In genomic region chr1:21069549-21069948, GRCh38 we compare ENCODE assay signal across 18 cellular contexts.
DNase-seq lines count a peak whose midpoint lies in the region; ATAC-seq and TF ChIP-seq lines count a peak whose summit lies in the region.
"Had no signal": no experiment of that assay in that cellular context is flagged by ENCODE, and none has a peak within 500 bp of the region (broad histone marks: within the 10 kb centered on the region; RNA-seq: fewer than 3 reads in every experiment).

No MANE protein-coding gene starts in this region.

- H3K9me1 ChIP-seq in IMR-90 (ENCODE audit: insufficient read depth, low read length) = peaks cover 5% of the 10 kb centered on the region; the same call in 1 of the 2 replicates

- DNase-seq in AG04450 (ENCODE audit: low read depth, low spot score) (peak; percentile 61), IMR-90 (peak; percentile 86), endothelial cell (ENCODE audit: low spot score) (no peak), mesothelial cell of epicardium (ENCODE audit: low spot score in 2 of 2, unreplicated experiment in 2 of 2) (no peak), GM20000 (ENCODE audit: low spot score) (no peak), H4 (ENCODE audit: low spot score) (no peak)
- DNase-seq in central memory CD4-positive, alpha-beta T cell = no peak
- DNase-seq: activated CD8-positive, alpha-beta memory T cell treated with anti-CD3 and anti-CD28 coated beads, Interleukin-2, amount 50 U/mL, for 48 hours; DMS79; heart left ventricle; NCI-H1417 treated with DMSO at 0.1 percent for 48 hours; NCI-H526; pancreas; SHP77; stimulated activated CD8-positive, alpha-beta memory T cell treated with anti-CD3 and anti-CD28 coated beads, Interleukin-4, amount 100 ng/mL, for 48 hours had no signal

- H2AFZ ChIP-seq in IMR-90 (replicated peaks; ENCODE audit: low read length, poor library complexity) = no peak overlapping the region

- peak overlapping the region; percentile 65; the same call in 1 of the 2 replicates for H3K4ac ChIP-seq in IMR-90 (ENCODE audit: low read depth, low read length)

- peak overlapping the region; percentile 54 for H3K14ac ChIP-seq in IMR-90 (replicated peaks; ENCODE audit: low read depth, low read length)

- H3K27me3 ChIP-seq in AG04450 (ENCODE audit: control insufficient read depth, insufficient read depth, low read length) = no peaks in the 10 kb centered on the region
- no peaks in the 10 kb centered on the region for H3K27me3 ChIP-seq in IMR-90 (ENCODE audit: control insufficient read depth, insufficient read depth, low read length)
- H3K27me3 ChIP-seq: heart left ventricle, pancreas had no signal

- H3K36me3 Mint-ChIP-seq in endothelial cell (ENCODE audit: low read depth, unreplicated experiment) = peaks cover 3% of the 10 kb centered on the region
- H3K36me3 Mint-ChIP-seq in mesothelial cell of epicardium = peaks cover 2% of the 10 kb centered on the region

- CTCF ChIA-PET in AG04450 (lab: Charles Lee) = interaction anchor here (0.9 kb wide), 1 partner anchor 126 kb away, joined by 3 read pairs; no protein-coding TSS in a partner anchor
- CTCF ChIA-PET in IMR-90 (lab: Yijun Ruan, JAX) = no interaction called here

- no peak for TF ChIP-seq POLR2A in IMR-90 (IDR thresholded peaks at IDR 0.05; ENCODE audit: low read depth, low read length)

- no peak overlapping the region for H4K5ac ChIP-seq in IMR-90 (ENCODE audit: low read depth, low read length)

- no peak overlapping the region for H3K4me3 ChIP-seq in AG04450 (ENCODE audit: low read depth, low read length)
- no peak overlapping the region for H3K4me3 ChIP-seq in IMR-90 (ENCODE audit: insufficient read depth, low read depth, low read length)
- H3K4me3 ChIP-seq: heart left ventricle, pancreas had no signal

- H4K91ac ChIP-seq in IMR-90 (ENCODE audit: insufficient read depth, low read depth, low read length) = no peak overlapping the region

- H3K27ac ChIP-seq in AG04450 (ENCODE audit: low read depth, low read length) (no peak overlapping the region), IMR-90 (ENCODE audit: insufficient read depth, low read length) (no peak overlapping the region)
- H3K27ac ChIP-seq: pancreas had no signal

- H3K18ac ChIP-seq in IMR-90 (ENCODE audit: low read depth, low read length) = peak overlapping the region; percentile 21; the same call in 1 of the 2 replicates

- H3K23ac ChIP-seq in IMR-90 (ENCODE audit: low read depth, low read length) = peak overlapping the region; percentile 84; the same call in 1 of the 2 replicates

- H3K27me3 Mint-ChIP-seq in endothelial cell (ENCODE audit: unreplicated experiment) (no peaks in the 10 kb centered on the region), mesothelial cell of epicardium (ENCODE audit: low read depth) (no peaks in the 10 kb centered on the region)
- H3K27me3 Mint-ChIP-seq: activated naive CD8-positive, alpha-beta T cell; dendritic cell treated with granulocyte-macrophage colony-stimulating factor and Interleukin-4, amounts not matched to agents 40 ng/mL and 50 ng/mL, for 4 days had no signal

- in situ Hi-C loops in IMR-90 (cut with MboI; ENCODE audit: low sequenced_read_pairs) = no loop called here

- intact Hi-C loops in IMR-90 (cut with micrococcal nuclease) = no loop called here

- H2BK15ac ChIP-seq in IMR-90 (ENCODE audit: low read depth, low read length) = no peak overlapping the region

- TF ChIP-seq CTCF in AG04450 (IDR thresholded peaks at IDR 0.05; ENCODE audit: low read depth, low read length) = no peak
- TF ChIP-seq CTCF in IMR-90 (conservative IDR thresholded peaks at IDR 0.05; ENCODE audit: low read depth, low read length) = no peak
- no peak for TF ChIP-seq CTCF in endothelial cell (IDR thresholded peaks at IDR 0.05; ENCODE audit: unreplicated experiment)
- no peak for TF ChIP-seq CTCF in mesothelial cell of epicardium (IDR thresholded peaks at IDR 0.05; ENCODE audit: unreplicated experiment)
- no peak for TF ChIP-seq CTCF in GM20000 (IDR thresholded peaks at IDR 0.05; ENCODE audit: extremely low read depth, missing control alignments)

- POLR2A ChIA-PET in AG04450 (lab: Yijun Ruan, JAX) = interaction anchor here (1.0 kb wide), 2 partner anchors 47 to 80 kb away, joined by 3 read pairs; no protein-coding TSS in a partner anchor
- POLR2A ChIA-PET in IMR-90 (lab: Charles Lee; ENCODE audit: unreplicated experiment) = interaction anchor here (0.6 kb wide), 2 partner anchors 102 to 377 kb away, joined by 4 to 5 read pairs; no protein-coding TSS in a partner anchor

- peaks cover 33 to 56% of the 10 kb centered on the region in 2 experiments for H3K79me1 ChIP-seq in IMR-90 (ENCODE audit: low read depth in 1 of 2, low read length in 2 of 2)

- no peak for TF ChIP-seq RAD21 in IMR-90 (IDR thresholded peaks at IDR 0.05; ENCODE audit: low read length)

- peaks cover 3% of the 10 kb centered on the region; the same call in 1 of the 2 replicates for H3K36me3 ChIP-seq in IMR-90 (ENCODE audit: control insufficient read depth, insufficient read depth, low read length)
- H3K36me3 ChIP-seq: pancreas had no signal

- H3K4me1 ChIP-seq in IMR-90 (ENCODE audit: control insufficient read depth, insufficient read depth, low read length) = peaks cover 1% of the 10 kb centered on the region; the same call in 1 of the 2 replicates
- H3K4me1 ChIP-seq: pancreas had no signal

- H3K9me3 Mint-ChIP-seq in endothelial cell (ENCODE audit: unreplicated experiment) (no peaks in the 10 kb centered on the region), mesothelial cell of epicardium (no peaks in the 10 kb centered on the region)
- H3K9me3 Mint-ChIP-seq: dendritic cell treated with granulocyte-macrophage colony-stimulating factor and Interleukin-4, amounts not matched to agents 40 ng/mL and 50 ng/mL, for 4 days had no signal

- ATAC-seq in IMR-90 (ENCODE audit: low read depth) (peak; percentile 91), GM18858 (IDR thresholded peaks at IDR 0.05; ENCODE audit: unreplicated experiment) (no peak)
- ATAC-seq: heart left ventricle had no signal

- no peak overlapping the region for H3K9ac ChIP-seq in IMR-90 (ENCODE audit: low read depth, low read length)

- peaks cover 13% of the 10 kb centered on the region; the same call in 1 of the 2 replicates for H4K20me1 ChIP-seq in IMR-90 (ENCODE audit: insufficient read depth, low read length)

- H3K9me3 ChIP-seq in AG04450 (ENCODE audit: control insufficient read depth, insufficient read depth, low read length) (no peaks in the 10 kb centered on the region), IMR-90 (ENCODE audit: control insufficient read depth, insufficient read depth, low read length) (no peaks in the 10 kb centered on the region)
- H3K9me3 ChIP-seq: heart left ventricle, pancreas had no signal

- no TSS peak for BruUV-seq in IMR-90 (replicated peaks; lab: Mats Ljungman, UMichigan)

- WGBS in IMR-90 (ENCODE audit: extremely low coverage in 2 of 2, insufficient read length in 1 of 2), 2 experiments = 6% methylated on average over 2 of the region's 4 CpGs; no CpG with 5 or more reads in 1 of the 2 experiments

- peak overlapping the region in 1 of 2 experiments; percentile 60; a peak in 2 of 4 replicates for H4K8ac ChIP-seq in IMR-90 (ENCODE audit: low read depth in 2 of 2, low read length in 2 of 2)

- no peak overlapping the region for H3K4me3 Mint-ChIP-seq in endothelial cell (ENCODE audit: unreplicated experiment)
- no peak overlapping the region for H3K4me3 Mint-ChIP-seq in mesothelial cell of epicardium
- H3K4me3 Mint-ChIP-seq: activated naive CD8-positive, alpha-beta T cell; dendritic cell treated with granulocyte-macrophage colony-stimulating factor and Interleukin-4, amounts not matched to agents 40 ng/mL and 50 ng/mL, for 4 days had no signal

- peak overlapping the region; percentile 80 for H2BK5ac ChIP-seq in IMR-90 (ENCODE audit: low read depth, low read length, poor library complexity, severe bottlenecking)

- peak overlapping the region; percentile 73; the same call in 1 of the 2 replicates for H2BK20ac ChIP-seq in IMR-90 (ENCODE audit: low read depth, low read length)

- H3K56ac ChIP-seq in IMR-90 (ENCODE audit: extremely low read depth, insufficient read depth, low read length) = no peak overlapping the region; the same call in 1 of the 2 replicates

- peak overlapping the region; percentile 74 for H2BK120ac ChIP-seq in IMR-90 (ENCODE audit: low read depth, low read length)

- peak overlapping the region; percentile 90 for H3K27ac Mint-ChIP-seq in endothelial cell (ENCODE audit: unreplicated experiment)
- H3K27ac Mint-ChIP-seq in mesothelial cell of epicardium = peak overlapping the region; percentile 80
- H3K27ac Mint-ChIP-seq: activated naive CD8-positive, alpha-beta T cell; dendritic cell treated with granulocyte-macrophage colony-stimulating factor and Interleukin-4, amounts not matched to agents 40 ng/mL and 50 ng/mL, for 4 days had no signal

- H2AK5ac ChIP-seq in IMR-90 (ENCODE audit: low read depth, low read length) = no peak overlapping the region

- peak overlapping the region; percentile 42; the same call in 1 of the 2 replicates for H3K4me2 ChIP-seq in IMR-90 (ENCODE audit: low read depth, low read length)

- no peak overlapping the region for H2AK9ac ChIP-seq in IMR-90 (replicated peaks; ENCODE audit: low read depth, low read length, poor library complexity)

- dilution Hi-C loops in IMR-90 (cut with HindIII; ENCODE audit: low sequenced_read_pairs, unreplicated experiment) = no loop called here

- peaks cover 8% of the 10 kb centered on the region for H3K4me1 Mint-ChIP-seq in endothelial cell (ENCODE audit: unreplicated experiment)
- peaks cover 12% of the 10 kb centered on the region for H3K4me1 Mint-ChIP-seq in mesothelial cell of epicardium

TF ChIP-seq in IMR-90, 13 proteins besides CTCF, POLR2A, EP300 and RAD21 (continues in another document):
- TF ChIP-seq MXI1 (IDR thresholded peaks at IDR 0.05; ENCODE audit: borderline replicate concordance, low read depth, low read length) (no peak), CHD1 (IDR thresholded peaks at IDR 0.05; ENCODE audit: low read depth, low read length) (no peak), ELK1 (IDR thresholded peaks at IDR 0.05; ENCODE audit: borderline replicate concordance, low read depth, low read length) (no peak)
- TF ChIP-seq, protein P1, sequence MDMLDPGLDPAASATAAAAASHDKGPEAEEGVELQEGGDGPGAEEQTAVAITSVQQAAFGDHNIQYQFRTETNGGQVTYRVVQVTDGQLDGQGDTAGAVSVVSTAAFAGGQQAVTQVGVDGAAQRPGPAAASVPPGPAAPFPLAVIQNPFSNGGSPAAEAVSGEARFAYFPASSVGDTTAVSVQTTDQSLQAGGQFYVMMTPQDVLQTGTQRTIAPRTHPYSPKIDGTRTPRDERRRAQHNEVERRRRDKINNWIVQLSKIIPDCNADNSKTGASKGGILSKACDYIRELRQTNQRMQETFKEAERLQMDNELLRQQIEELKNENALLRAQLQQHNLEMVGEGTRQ (IDR thresholded peaks at IDR 0.05; ENCODE audit: low read depth, low read length) = no peak

Comparison
In these comparisons a context has a peak if more than half of its experiments do, and no peak if none do; other contexts are left out.
1. DNase-seq: peak in AG04450 (single experiment) and IMR-90 (single experiment); none in endothelial cell (single experiment), mesothelial cell of epicardium (0 of 2), GM20000 (single experiment), H4 (single experiment) and central memory CD4-positive, alpha-beta T cell (single experiment).